15 cellular contexts compared by ENCODE assay signal in the genomic region with DNA sequence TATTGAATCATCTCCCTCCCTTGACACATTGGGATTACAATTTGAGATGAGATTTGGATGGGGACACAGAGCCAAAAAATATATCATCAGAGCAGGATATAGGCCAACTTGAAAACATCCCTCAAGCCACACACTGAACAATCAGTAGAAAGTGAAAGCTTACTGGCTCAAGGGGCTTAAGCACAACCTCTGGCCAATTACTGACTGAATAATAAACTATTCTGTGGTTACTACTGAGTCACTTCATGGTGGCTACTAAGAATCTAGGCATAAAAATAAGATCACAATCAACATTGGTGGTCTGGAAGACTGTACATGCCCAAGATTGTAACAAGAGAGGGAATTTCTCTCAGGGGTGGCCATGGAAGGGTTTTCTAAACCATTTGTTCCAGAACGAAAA. TPM values are rescaled to one million over a fixed set of nuclear protein-coding genes. Genes with fewer than 3 reads are reported as not detected.
DNase-seq lines count a peak whose midpoint lies in the region; ATAC-seq and TF ChIP-seq lines count a peak whose summit lies in the region.
"Had no signal": no experiment of that assay in that cellular context is flagged by ENCODE, and none has a peak within 500 bp of the region (broad histone marks: within the 10 kb centered on the region; RNA-seq: fewer than 3 reads in every experiment).

No MANE protein-coding gene starts in this region.

- H3K4me3 Mint-ChIP-seq in natural killer cell, result no peak overlapping the region

- no peaks in the 10 kb centered on the region for H3K36me3 Mint-ChIP-seq in natural killer cell

- no peak for TF ChIP-seq POLR2A in GM18505 (IDR thresholded peaks at IDR 0.05; ENCODE audit: borderline replicate concordance, extremely low read depth, insufficient read depth, insufficient read length)

- peaks cover 13% of the 10 kb centered on the region for H3K4me1 ChIP-seq in SJSA1 (replicated peaks)
- H3K4me1 ChIP-seq: BLaER1 treated with 17β-estradiol and CSF1 and Interleukin-3, amounts not matched to agents 10 nM and 100 nM; colonic mucosa had no signal

- intact Hi-C loops in natural killer cell (cut with micrococcal nuclease), result no loop called here

- H3K9me3 Mint-ChIP-seq in natural killer cell, result no peaks in the 10 kb centered on the region

- no peaks in the 10 kb centered on the region for H3K27me3 Mint-ChIP-seq in natural killer cell (ENCODE audit: low read depth in 2 of 2)

- H3K36me3 ChIP-seq in SJSA1, result no peaks in the 10 kb centered on the region
- no peaks in the 10 kb centered on the region for H3K36me3 ChIP-seq in MG63
- H3K36me3 ChIP-seq: BLaER1 treated with 17β-estradiol and CSF1 and Interleukin-3, amounts not matched to agents 10 nM and 100 nM; colonic mucosa had no signal

- ATAC-seq in GM18505 (IDR thresholded peaks at IDR 0.05; ENCODE audit: unreplicated experiment), result peak; percentile 69
- peak; percentile 63 for ATAC-seq in GM19468 (IDR thresholded peaks at IDR 0.05; ENCODE audit: extremely low read depth, unreplicated experiment)
- peak in 2 of 3 donors; percentile 36 to 54 for ATAC-seq in natural killer cell
- ATAC-seq: left lobe of liver had no signal

- no peaks in the 10 kb centered on the region for H3K9me3 ChIP-seq in SJSA1 (replicated peaks)
- no peaks in the 10 kb centered on the region for H3K9me3 ChIP-seq in MG63
- H3K9me3 ChIP-seq: colonic mucosa had no signal

- no peak overlapping the region for H3K27ac Mint-ChIP-seq in natural killer cell

- H3K4me1 Mint-ChIP-seq in natural killer cell, result peaks cover 15 to 16% of the 10 kb centered on the region in 2 donors

- peak overlapping the region; percentile 45 for H3K27ac ChIP-seq in SJSA1
- H3K27ac ChIP-seq: BLaER1 treated with 17β-estradiol and CSF1 and Interleukin-3, amounts not matched to agents 10 nM and 100 nM; colonic mucosa had no signal

- TF ChIP-seq CTCF in natural killer cell (IDR thresholded peaks at IDR 0.05), result no peak

- H3K4me3 ChIP-seq in SJSA1 (no peak overlapping the region), MG63 (no peak overlapping the region)
- H3K4me3 ChIP-seq: BLaER1 treated with 17β-estradiol and CSF1 and Interleukin-3, amounts not matched to agents 10 nM and 100 nM; colonic mucosa had no signal

- DNase-seq in SJSA1 (ENCODE audit: low read depth in 1 of 2, low spot score in 2 of 2), result peak; percentile 48 to 79
- no peak for DNase-seq in natural killer cell
- no peak for DNase-seq in H4 (ENCODE audit: low spot score)
- no peak for DNase-seq in NCI-H774 (lab: John Stamatoyannopoulos, UW)
- no peak for DNase-seq in NCI-H2081 (lab: John Stamatoyannopoulos, UW)
- DNase-seq in MG63, result no peak
- DNase-seq: amniotic stem cell, colonic mucosa, erythroblast, hippocampal formation, NCI-H2107 had no signal

- H3K27me3 ChIP-seq in SJSA1 (replicated peaks) (no peaks in the 10 kb centered on the region), MG63 (no peaks in the 10 kb centered on the region)
- H3K27me3 ChIP-seq: colonic mucosa had no signal

RNA-seq across cellular contexts. Expression of a gene that starts 27.4 kb away (rescaled TPM):
- total RNA-seq in SJSA1 (2014; rRNA removed; shearing (Covaris generic)), result not detected in 2 replicates
- total RNA-seq in natural killer cell, result 10 to 100 TPM; 39.2 to 58.2 (median 51.4) TPM
- total RNA-seq in H4 (2014; rRNA removed; shearing (Covaris generic)), result 0.06 TPM in 1 of 2 replicates, not detected in the other
- not detected in 2 replicates for total RNA-seq in MG63 (2014; rRNA removed; shearing (Covaris generic); ENCODE audit: low replicate concordance)

Comparison
In these comparisons a context has a peak if more than half of its experiments do, and no peak if none do; other contexts are left out.
1. DNase-seq: peak in SJSA1 (2 of 2); none in natural killer cell (single experiment), H4 (single experiment), NCI-H774 (single experiment), NCI-H2081 (0 of 2) and MG63 (single experiment).
2. RNA of a gene that starts 27.4 kb away (total RNA-seq): 39.2 to 58.2 TPM in natural killer cell; 0.06 TPM in H4, not detected in SJSA1 and not detected in MG63; every median in the first group is over 10 times any median in the second.
3. Peak in every context shown above with its lines, with median percentiles within 50 percentile points of each other: ATAC-seq.